8 cellular contexts compared by ENCODE assay signal in genomic region chr15:99424978-99425665, GRCh38.
A peak's percentile ranks its signal among the peaks of the same experiment; 100 is the strongest.
DNase-seq lines count a peak whose midpoint lies in the region; ATAC-seq and TF ChIP-seq lines count a peak whose summit lies in the region.

No MANE protein-coding gene starts in this region.

- H3K9me3 Mint-ChIP-seq in activated T-cell treated with anti-CD3 and anti-CD28 coated beads, Interleukin-2, amount 50 U/mL, for 4 hours: no peaks in the 10 kb centered on the region

- ATAC-seq in GM21447 (IDR thresholded peaks at IDR 0.05; ENCODE audit: unreplicated experiment) (peak; percentile 81), foreskin keratinocyte (peak; percentile 96), GM19467 (IDR thresholded peaks at IDR 0.05; ENCODE audit: unreplicated experiment) (no peak)
- ATAC-seq in activated T-cell treated with anti-CD3 and anti-CD28 coated beads, Interleukin-2, amount 50 U/mL, for 4 hours: peak; percentile 98

- peaks cover 58% of the 10 kb centered on the region for H3K4me1 Mint-ChIP-seq in activated T-cell treated with anti-CD3 and anti-CD28 coated beads, Interleukin-2, amount 50 U/mL, for 4 hours (ENCODE audit: low read depth)

- H3K27ac ChIP-seq in foreskin keratinocyte: peak overlapping the region; percentile 79

- H3K4me3 Mint-ChIP-seq in activated T-cell treated with anti-CD3 and anti-CD28 coated beads, Interleukin-2, amount 50 U/mL, for 4 hours: peak overlapping the region; percentile 55

- no peaks in the 10 kb centered on the region for H3K27me3 Mint-ChIP-seq in activated T-cell treated with anti-CD3 and anti-CD28 coated beads, Interleukin-2, amount 50 U/mL, for 4 hours (ENCODE audit: low read depth)

- no peak overlapping the region for H3K4me3 ChIP-seq in AG09309 (ENCODE audit: control insufficient read depth, low read depth, low read length)
- no peak overlapping the region for H3K4me3 ChIP-seq in skeletal muscle cell (ENCODE audit: low read depth, low read length)

- peaks cover 10% of the 10 kb centered on the region for H3K4me1 ChIP-seq in foreskin keratinocyte

- TF ChIP-seq CTCF in AG09309 (IDR thresholded peaks at IDR 0.05; ENCODE audit: control insufficient read depth, insufficient read depth, low read depth, low read length, missing control alignments): no peak
- TF ChIP-seq CTCF in foreskin keratinocyte (conservative IDR thresholded peaks at IDR 0.05): no peak

- DNase-seq in AG09309 (ENCODE audit: low read depth): peak; percentile 29
- DNase-seq in LHCN-M2 (ENCODE audit: low read depth): peak; percentile 89
- peak; percentile 53 for DNase-seq in activated T-cell treated with anti-CD3 and anti-CD28 coated beads, Interleukin-2, amount 50 U/mL, for 4 hours
- DNase-seq in foreskin keratinocyte: peak; percentile 53 to 78
- peak; percentile 50 for DNase-seq in skeletal muscle cell (ENCODE audit: low read depth)
- DNase-seq in DMS114 treated with DMSO at 0.1 percent for 48 hours (lab: John Stamatoyannopoulos, UW; ENCODE audit: unreplicated experiment): no peak

- H3K27me3 ChIP-seq in foreskin keratinocyte: no peaks in the 10 kb centered on the region

- H3K36me3 Mint-ChIP-seq in activated T-cell treated with anti-CD3 and anti-CD28 coated beads, Interleukin-2, amount 50 U/mL, for 4 hours (ENCODE audit: insufficient read depth): no peaks in the 10 kb centered on the region
